In genomic region chr1:165443539-165444289, GRCh38 we compare ENCODE assay signal across 15 cellular contexts. TPM values are rescaled to one million over a fixed set of nuclear protein-coding genes. Genes with fewer than 3 reads are reported as not detected.
DNase-seq lines count a peak whose midpoint lies in the region; ATAC-seq and TF ChIP-seq lines count a peak whose summit lies in the region.
"Had no signal": no experiment of that assay in that cellular context is flagged by ENCODE, and none has a peak within 500 bp of the region (broad histone marks: within the 10 kb centered on the region; RNA-seq: fewer than 3 reads in every experiment).

No MANE protein-coding gene starts in this region.

- no peak overlapping the region for H3K27ac Mint-ChIP-seq in activated naive CD4-positive, alpha-beta T cell treated with anti-CD3 and anti-CD28 coated beads, Interleukin-2, amount 50 U/mL, for 72 hours
- no peak overlapping the region for H3K27ac Mint-ChIP-seq in type B pancreatic cell

- no peaks in the 10 kb centered on the region for H3K36me3 ChIP-seq in gastroesophageal sphincter
- H3K36me3 ChIP-seq: MG63 had no signal

- no peak for TF ChIP-seq EP300 in gastroesophageal sphincter (IDR thresholded peaks at IDR 0.05)

- peak; percentile 29 to 49 for ATAC-seq in activated naive CD4-positive, alpha-beta T cell treated with anti-CD3 and anti-CD28 coated beads, Interleukin-2, amount 50 U/mL, for 72 hours
- peak; percentile 46 for ATAC-seq in gastroesophageal sphincter
- ATAC-seq in GM21367 (IDR thresholded peaks at IDR 0.05; ENCODE audit: unreplicated experiment): no peak
- no peak for ATAC-seq in GM21447 (IDR thresholded peaks at IDR 0.05; ENCODE audit: unreplicated experiment)
- ATAC-seq: HCT116 had no signal

- peak overlapping the region; percentile 23 for H3K4me3 Mint-ChIP-seq in type B pancreatic cell

- no peaks in the 10 kb centered on the region for H3K9me3 ChIP-seq in gastroesophageal sphincter
- H3K9me3 ChIP-seq: MG63 had no signal

- peaks cover 0 to 21% (median 0%) of the 10 kb centered on the region in 3 donors for H3K4me1 ChIP-seq in gastroesophageal sphincter
- H3K4me1 ChIP-seq: foreskin keratinocyte had no signal

- H3K9me3 Mint-ChIP-seq in activated naive CD4-positive, alpha-beta T cell treated with anti-CD3 and anti-CD28 coated beads, Interleukin-2, amount 50 U/mL, for 72 hours: no peaks in the 10 kb centered on the region
- no peaks in the 10 kb centered on the region for H3K9me3 Mint-ChIP-seq in type B pancreatic cell

- no peak for TF ChIP-seq POLR2A in gastroesophageal sphincter (IDR thresholded peaks at IDR 0.05)

- WGBS in gastroesophageal sphincter (ENCODE audit: low coverage in 1 of 2), 2 donors: 21 to 27% methylated on average over 2 of the region's 8 CpGs

- peak overlapping the region in 2 of 4 donors; percentile 44 to 53 for H3K27ac ChIP-seq in gastroesophageal sphincter
- H3K27ac ChIP-seq: foreskin keratinocyte had no signal

- H3K4me3 ChIP-seq in gastroesophageal sphincter: peak overlapping the region in 1 of 2 donors; percentile 47

- peaks cover 0 to 4% of the 10 kb centered on the region in 2 donors for H3K36me3 Mint-ChIP-seq in activated naive CD4-positive, alpha-beta T cell treated with anti-CD3 and anti-CD28 coated beads, Interleukin-2, amount 50 U/mL, for 72 hours
- no peaks in the 10 kb centered on the region for H3K36me3 Mint-ChIP-seq in type B pancreatic cell

- H3K27me3 ChIP-seq in gastroesophageal sphincter: peaks cover 58% of the 10 kb centered on the region

- peaks cover 42% of the 10 kb centered on the region for H3K27me3 Mint-ChIP-seq in type B pancreatic cell

- H3K4me1 Mint-ChIP-seq in type B pancreatic cell (ENCODE audit: unreplicated experiment): peaks cover 17% of the 10 kb centered on the region

- TF ChIP-seq CTCF in gastroesophageal sphincter (IDR thresholded peaks at IDR 0.05): no peak
- no peak for TF ChIP-seq CTCF in type B pancreatic cell (conservative IDR thresholded peaks at IDR 0.05)

- no peak for DNase-seq in activated naive CD4-positive, alpha-beta T cell treated with anti-CD3 and anti-CD28 coated beads, Interleukin-2, amount 50 U/mL, for 72 hours (ENCODE audit: low spot score in 2 of 2)
- DNase-seq in activated naive CD4-positive, alpha-beta T cell treated with Interleukin-2 at 50 U/mL for 16 hours: no peak
- DNase-seq in myocyte (ENCODE audit: low read depth): peak; percentile 47
- DNase-seq in type B pancreatic cell (ENCODE audit: extremely low spot score, unreplicated experiment): no peak
- no peak for DNase-seq in occipital lobe (lab: John Stamatoyannopoulos, UW)
- DNase-seq: foreskin keratinocyte; MG63; NCI-H774; stimulated activated CD4-positive, alpha-beta T cell treated with anti-CD3 and anti-CD28 coated beads, Interleukin-2, amount 100 ng/mL, for 48 hours; T-helper 1 cell had no signal

RNA-seq across cellular contexts. Expression of gene RXRG, which starts 1.2 kb away (rescaled TPM):
- under 1 TPM in 1 of 2 donors, not detected in 1; 0.11 TPM for total RNA-seq in activated naive CD4-positive, alpha-beta T cell treated with anti-CD3 and anti-CD28 coated beads, Interleukin-2, amount 50 U/mL, for 72 hours
- total RNA-seq in gastroesophageal sphincter (1 to 10 TPM; 2.4 to 6.4 (median 2.7) TPM), myocyte (0.08 TPM in 1 of 2 replicates, not detected in the other), type B pancreatic cell (ENCODE audit: low replicate concordance) (0.98 and 5.8 TPM in 2 replicates), occipital lobe (0.31 TPM)
- 0.19 TPM for polyA plus RNA-seq in myocyte (2012)
- total RNA-seq: foreskin keratinocyte had no signal
- polyA plus RNA-seq: AG04450, foreskin keratinocyte had no signal

Comparison
In these comparisons a context has a peak if more than half of its experiments do, and no peak if none do; other contexts are left out.
1. ATAC-seq: peak in activated naive CD4-positive, alpha-beta T cell treated with anti-CD3 and anti-CD28 coated beads, Interleukin-2, amount 50 U/mL, for 72 hours (2 of 2) and gastroesophageal sphincter (single experiment); none in GM21367 (single experiment) and GM21447 (single experiment).